9 cellular contexts compared by ENCODE assay signal in genomic region chr1:147723691-147724323, GRCh38. TPM values are rescaled to one million over a fixed set of nuclear protein-coding genes. Genes with fewer than 3 reads are reported as not detected.
DNase-seq lines count a peak whose midpoint lies in the region; ATAC-seq, FAIRE-seq and TF ChIP-seq lines count a peak whose summit lies in the region.
"Had no signal": no experiment of that assay in that cellular context is flagged by ENCODE, and none has a peak within 500 bp of the region (broad histone marks: within the 10 kb centered on the region; RNA-seq: fewer than 3 reads in every experiment).

No MANE protein-coding gene starts in this region.

- intact Hi-C loops in HepG2 (cut with micrococcal nuclease; ENCODE audit: unreplicated experiment), result no loop called here

- peaks cover 11% of the 10 kb centered on the region for H3K4me1 ChIP-seq in HepG2 (ENCODE audit: insufficient read depth, low read length)

- in situ Hi-C loops in HepG2 (cut with HindIII; ENCODE audit: extremely low pct_ligation_motif_present, low pct_unique_long_range_greater_than_20kb), result loop anchor here (5.0 kb wide), 1 partner anchor 168 kb away; no protein-coding TSS in a partner anchor

- peak in 2 of 3 experiments; percentile 25 to 45 for DNase-seq in NCI-H1417 (lab: John Stamatoyannopoulos, UW)
- DNase-seq in NCI-H1417 treated with DMSO at 0.1 percent for 48 hours (lab: John Stamatoyannopoulos, UW), result no peak
- DNase-seq in NCI-H2107 (lab: John Stamatoyannopoulos, UW), result peak; percentile 16
- peak; percentile 51 for DNase-seq in HepG2 (ENCODE audit: low spot score)
- peak; percentile 31 for DNase-seq in urothelium cell line (ENCODE audit: low spot score)

- TF ChIP-seq EP300 in HepG2 (IDR thresholded peaks at IDR 0.05; ENCODE audit: low read depth in 2 of 2, low read length in 2 of 2) (no peak), HepG2 (CRISPR knock-in tag; IDR thresholded peaks at IDR 0.05; ENCODE audit: borderline replicate concordance) (no peak)

- FAIRE-seq in HepG2 (lab: Jason Lieb, UNC) (peak; percentile 68), urothelium cell line (lab: Jason Lieb, UNC) (no peak)

- ATAC-seq in HepG2, result peak; percentile 95
- no peak for ATAC-seq in HG03378 (IDR thresholded peaks at IDR 0.05; ENCODE audit: unreplicated experiment)
- no peak for ATAC-seq in GM21381 (IDR thresholded peaks at IDR 0.05; ENCODE audit: unreplicated experiment)

- H3K9me3 ChIP-seq in HepG2 (ENCODE audit: low read length), result no peaks in the 10 kb centered on the region

- no TSS peak for BruUV-seq in HepG2 (replicated peaks; lab: Mats Ljungman, UMichigan)

- H3K36me3 ChIP-seq in HepG2 (replicated peaks in 1 of 2; ENCODE audit: control insufficient read depth in 1 of 2, insufficient read depth in 2 of 2, low read length in 2 of 2), result no peaks in the 10 kb centered on the region

- CTCF ChIA-PET in HepG2 (lab: Yijun Ruan, JAX; ENCODE audit: low intra/inter-chr PET ratio, low total read pairs), result interaction anchor here (0.7 to 2.8 kb wide), 3 partner anchors 91 to 168 kb away, joined by 3 to 29 read pairs (median 26); no protein-coding TSS in a partner anchor

- 22% methylated on average over 7 of the region's 7 CpGs for WGBS in HepG2 (ENCODE audit: low lambda C conversion rate)

- H4K20me1 ChIP-seq in HepG2 (ENCODE audit: insufficient read depth, low read length), result no peaks in the 10 kb centered on the region
- H4K20me1 ChIP-seq: BLaER1 treated with 17β-estradiol and CSF1 and Interleukin-3, amounts not matched to agents 10 nM and 100 nM had no signal

- no peak overlapping the region for H3K27ac ChIP-seq in HepG2 (ENCODE audit: extremely low read length, insufficient read depth, low read length)
- H3K27ac ChIP-seq: BLaER1 treated with 17β-estradiol and CSF1 and Interleukin-3, amounts not matched to agents 10 nM and 100 nM had no signal

- TF ChIP-seq RAD21 in HepG2 (CRISPR knock-in tag; IDR thresholded peaks at IDR 0.05), result peak; percentile 80

- peak; percentile 75 to 80 for TF ChIP-seq CTCF in brain (conservative IDR thresholded peaks at IDR 0.05)
- peak; percentile 86 for TF ChIP-seq CTCF in HepG2 (CRISPR knock-in tag; IDR thresholded peaks at IDR 0.05)

- POLR2A ChIA-PET in HepG2 (lab: Yijun Ruan, JAX), result no interaction called here

- no peak overlapping the region for H3K4me3 Mint-ChIP-seq in brain

- no peaks in the 10 kb centered on the region for H3K79me2 ChIP-seq in HepG2 (ENCODE audit: insufficient read depth, low read length)

- no peak for TF ChIP-seq POLR2A in HepG2 (IDR thresholded peaks at IDR 0.05; ENCODE audit: insufficient read depth in 1 of 2, low read depth in 2 of 2, low read length in 2 of 2)

- H3K9me3 Mint-ChIP-seq in brain, result peaks cover 0 to 4% (median 3%) of the 10 kb centered on the region in 5 experiments

- H3K27me3 Mint-ChIP-seq in brain, result peaks cover 13% of the 10 kb centered on the region

- H2AFZ ChIP-seq in HepG2 (ENCODE audit: low read length), result no peak overlapping the region

- H3K4me2 ChIP-seq in HepG2 (ENCODE audit: low read depth, low read length), result no peak overlapping the region
- H3K4me2 ChIP-seq: BLaER1 treated with 17β-estradiol and CSF1 and Interleukin-3, amounts not matched to agents 10 nM and 100 nM had no signal

- H3K36me3 Mint-ChIP-seq in brain, result no peaks in the 10 kb centered on the region

- H3K27ac Mint-ChIP-seq in brain, result peak overlapping the region in 1 of 5 experiments; percentile 9

- 0 out of 5 replicates have a peak, but pooled peaks cover 0 to 6% of the 10 kb centered on the region in 2 experiments for H3K27me3 ChIP-seq in HepG2 (ENCODE audit: control insufficient read depth in 1 of 2, insufficient read depth in 2 of 2, low read length in 2 of 2)
- H3K27me3 ChIP-seq: BLaER1 treated with 17β-estradiol and CSF1 and Interleukin-3, amounts not matched to agents 10 nM and 100 nM had no signal

- peaks cover 6% of the 10 kb centered on the region for H3K4me1 Mint-ChIP-seq in brain

- no peak overlapping the region for H3K4me3 ChIP-seq in HepG2 (replicated peaks in 1 of 3; ENCODE audit: insufficient read depth in 1 of 3, low read depth in 2 of 3, low read length in 3 of 3)
- H3K4me3 ChIP-seq: BLaER1 treated with 17β-estradiol and CSF1 and Interleukin-3, amounts not matched to agents 10 nM and 100 nM had no signal

- H3K9ac ChIP-seq in HepG2 (ENCODE audit: insufficient read depth, low read depth, low read length), result no peak overlapping the region
- H3K9ac ChIP-seq: BLaER1 treated with 17β-estradiol and CSF1 and Interleukin-3, amounts not matched to agents 10 nM and 100 nM had no signal

TF ChIP-seq in HepG2, 621 proteins besides CTCF, POLR2A, EP300 and RAD21 (continues in another document):
- TF ChIP-seq ELF3 (CRISPR knock-in tag; IDR thresholded peaks at IDR 0.05), result 0 out of 2 replicates have a peak, but pooled peaks have one; percentile 19
- peak; percentile 7 for TF ChIP-seq ZFP36 (IDR thresholded peaks at IDR 0.05; ENCODE audit: borderline replicate concordance, low read depth, low read length, partially characterized antibody)
- TF ChIP-seq SMC3 (IDR thresholded peaks at IDR 0.05; ENCODE audit: low read length), result peak; percentile 93
- TF ChIP-seq MAFF (IDR thresholded peaks at IDR 0.05; ENCODE audit: low read depth, low read length), result no peak
- TF ChIP-seq ZNF24 (IDR thresholded peaks at IDR 0.05), result no peak
- TF ChIP-seq FOXK2 (IDR thresholded peaks at IDR 0.05), result no peak
- 0 out of 2 replicates have a peak, but pooled peaks have one; percentile 29 for TF ChIP-seq ZNF891 (CRISPR knock-in tag; IDR thresholded peaks at IDR 0.05)
- no peak for TF ChIP-seq PCBP2 (optimal IDR thresholded peaks at IDR 0.05; ENCODE audit: low read depth, low read length, poor library complexity, severe bottlenecking)
- no peak for TF ChIP-seq KDM2A (CRISPR knock-in tag; IDR thresholded peaks at IDR 0.05; ENCODE audit: borderline replicate concordance, low read depth)
- TF ChIP-seq FOSL2 (CRISPR knock-in tag; IDR thresholded peaks at IDR 0.05), result 0 out of 2 replicates have a peak, but pooled peaks have one; percentile 9
- TF ChIP-seq ZNF713 (CRISPR knock-in tag; IDR thresholded peaks at IDR 0.05), result no peak
- TF ChIP-seq TBL1XR1 (IDR thresholded peaks at IDR 0.05; ENCODE audit: borderline replicate concordance, low read length, partially characterized antibody), result no peak
- no peak for TF ChIP-seq HNF4A (CRISPR knock-in tag; IDR thresholded peaks at IDR 0.05)
- no peak for TF ChIP-seq ZNF549 (CRISPR knock-in tag; IDR thresholded peaks at IDR 0.05)

RNA-seq across cellular contexts. Expression of gene GJA5, which starts 36.6 kb away (rescaled TPM):
- polyA plus RNA-seq in brain (ENCODE audit: insufficient read depth, low read depth, low replicate concordance), result 2.2 TPM
- not detected in 2 replicates for total RNA-seq in HepG2 (2016; rRNA removed; fragmentation: Illumina TruSeq; extraction: Trizol)
- total RNA-seq in HepG2 (2016; cell fraction: cytosol; rRNA removed; fragmentation: Illumina TruSeq; extraction: Trizol; ENCODE audit: low read depth), result not detected in 2 replicates
- not detected in 2 replicates for total RNA-seq in HepG2 (2016; cell fraction: insoluble cytoplasmic fraction; rRNA removed; fragmentation: Illumina TruSeq; extraction: Trizol)
- total RNA-seq in HepG2 (2016; cell fraction: membrane; rRNA removed; fragmentation: Illumina TruSeq; extraction: Trizol), result not detected in 2 replicates
- total RNA-seq in HepG2 (2016; cell fraction: nucleus; rRNA removed; fragmentation: Illumina TruSeq; extraction: Trizol), result not detected in 2 replicates
- polyA plus RNA-seq in HepG2 (2011; rRNA removed), result not detected in 2 replicates
- not detected in 2 replicates for polyA plus RNA-seq in HepG2 (2011; cell fraction: cytosol; rRNA removed)
- not detected in 2 replicates for polyA plus RNA-seq in HepG2 (2011; cell fraction: nucleus; rRNA removed)
- polyA plus RNA-seq in HepG2 (2012), result not detected in 2 replicates
- not detected in 2 replicates for polyA plus RNA-seq in HepG2 (2016; cell fraction: cytosol; fragmentation: Illumina TruSeq; extraction: Trizol; ENCODE audit: low read depth)
- polyA plus RNA-seq in HepG2 (2016; cell fraction: insoluble cytoplasmic fraction; fragmentation: Illumina TruSeq; extraction: Trizol; ENCODE audit: low read depth), result not detected in 2 replicates
- polyA plus RNA-seq in HepG2 (2016; cell fraction: membrane; fragmentation: Illumina TruSeq; extraction: Trizol; ENCODE audit: low read depth), result not detected in 2 replicates
- not detected in 2 replicates for polyA plus RNA-seq in HepG2 (2016; cell fraction: nucleus; fragmentation: Illumina TruSeq; extraction: Trizol; ENCODE audit: insufficient read depth, low read depth)
- polyA minus RNA-seq in HepG2 (2011; rRNA and poly(A)+ RNA removed; ENCODE audit: low replicate concordance), result 0.94 TPM in 1 of 2 replicates, not detected in the other
- polyA minus RNA-seq in HepG2 (2011; cell fraction: cytosol; rRNA and poly(A)+ RNA removed), result not detected in 2 replicates
- polyA minus RNA-seq in HepG2 (2011; cell fraction: nucleus; rRNA and poly(A)+ RNA removed), result not detected in 2 replicates

RNA-seq across cellular contexts. Expression of gene ACP6, which starts 53.5 kb away (rescaled TPM):
- polyA plus RNA-seq in brain (ENCODE audit: insufficient read depth, low read depth, low replicate concordance) (6.1 TPM), HepG2 (2011; rRNA removed) (33.7 and 34.1 TPM in 2 replicates)
- 17.7 and 18.1 TPM in 2 replicates for total RNA-seq in HepG2 (2016; rRNA removed; fragmentation: Illumina TruSeq; extraction: Trizol)
- 9.9 and 12.2 TPM in 2 replicates for total RNA-seq in HepG2 (2016; cell fraction: cytosol; rRNA removed; fragmentation: Illumina TruSeq; extraction: Trizol; ENCODE audit: low read depth)
- 21.9 and 22.7 TPM in 2 replicates for total RNA-seq in HepG2 (2016; cell fraction: insoluble cytoplasmic fraction; rRNA removed; fragmentation: Illumina TruSeq; extraction: Trizol)
- total RNA-seq in HepG2 (2016; cell fraction: membrane; rRNA removed; fragmentation: Illumina TruSeq; extraction: Trizol), result 14.1 and 17.2 TPM in 2 replicates
- 18.7 and 19.6 TPM in 2 replicates for total RNA-seq in HepG2 (2016; cell fraction: nucleus; rRNA removed; fragmentation: Illumina TruSeq; extraction: Trizol)
- 11.9 and 17.2 TPM in 2 replicates for polyA plus RNA-seq in HepG2 (2011; cell fraction: cytosol; rRNA removed)
- 75.7 and 80.3 TPM in 2 replicates for polyA plus RNA-seq in HepG2 (2011; cell fraction: nucleus; rRNA removed)
- polyA plus RNA-seq in HepG2 (2012), result 23.3 and 33.1 TPM in 2 replicates
- 8.6 and 11.3 TPM in 2 replicates for polyA plus RNA-seq in HepG2 (2016; cell fraction: cytosol; fragmentation: Illumina TruSeq; extraction: Trizol; ENCODE audit: low read depth)
- 24.4 and 27.9 TPM in 2 replicates for polyA plus RNA-seq in HepG2 (2016; cell fraction: insoluble cytoplasmic fraction; fragmentation: Illumina TruSeq; extraction: Trizol; ENCODE audit: low read depth)
- 14.1 and 17.3 TPM in 2 replicates for polyA plus RNA-seq in HepG2 (2016; cell fraction: membrane; fragmentation: Illumina TruSeq; extraction: Trizol; ENCODE audit: low read depth)
- 43.4 and 47.0 TPM in 2 replicates for polyA plus RNA-seq in HepG2 (2016; cell fraction: nucleus; fragmentation: Illumina TruSeq; extraction: Trizol; ENCODE audit: insufficient read depth, low read depth)
- 16.0 and 26.3 TPM in 2 replicates for polyA minus RNA-seq in HepG2 (2011; rRNA and poly(A)+ RNA removed; ENCODE audit: low replicate concordance)
- 7.3 and 10.7 TPM in 2 replicates for polyA minus RNA-seq in HepG2 (2011; cell fraction: cytosol; rRNA and poly(A)+ RNA removed)
- polyA minus RNA-seq in HepG2 (2011; cell fraction: nucleus; rRNA and poly(A)+ RNA removed), result 43.9 and 53.2 TPM in 2 replicates
